In genomic region chr21:44461438-44462089, GRCh38 we compare ENCODE assay signal across 1 cellular context.
TF ChIP-seq lines count a peak whose summit lies in the region.

No MANE protein-coding gene starts in this region.

TF ChIP-seq in K562, 482 proteins besides CTCF, POLR2A, EP300 and RAD21 (continued from another document):
- TF ChIP-seq IRF1 (CRISPR knock-in tag; IDR thresholded peaks at IDR 0.05; ENCODE audit: borderline replicate concordance) (no peak), PML (IDR thresholded peaks at IDR 0.05; ENCODE audit: low read length) (no peak), MXD1 (CRISPR knock-in tag; IDR thresholded peaks at IDR 0.05; ENCODE audit: borderline replicate concordance, poor library complexity, severe bottlenecking) (no peak), ZNF830 (CRISPR knock-in tag; IDR thresholded peaks at IDR 0.05) (no peak), GTF3C2 (IDR thresholded peaks at IDR 0.05; ENCODE audit: borderline replicate concordance, extremely low read depth, insufficient read length) (no peak), MAX (CRISPR knock-in tag; IDR thresholded peaks at IDR 0.05) (no peak), FOXA1 (IDR thresholded peaks at IDR 0.05; ENCODE audit: borderline replicate concordance) (no peak), POLR3G (IDR thresholded peaks at IDR 0.05; ENCODE audit: extremely low read depth, insufficient read length, insufficient replicate concordance) (no peak), HDAC8 (tag; IDR thresholded peaks at IDR 0.05) (no peak), MITF (IDR thresholded peaks at IDR 0.05) (no peak), ZKSCAN8 (CRISPR knock-in tag; IDR thresholded peaks at IDR 0.05) (no peak), ELF4 (CRISPR knock-in tag; IDR thresholded peaks at IDR 0.05) (no peak), TFAP4 (CRISPR knock-in tag; IDR thresholded peaks at IDR 0.05; ENCODE audit: borderline replicate concordance) (peak; percentile 74; the same call in 1 of the 2 replicates)
